ENCODE assay signal across 7 cellular contexts in the genomic region with DNA sequence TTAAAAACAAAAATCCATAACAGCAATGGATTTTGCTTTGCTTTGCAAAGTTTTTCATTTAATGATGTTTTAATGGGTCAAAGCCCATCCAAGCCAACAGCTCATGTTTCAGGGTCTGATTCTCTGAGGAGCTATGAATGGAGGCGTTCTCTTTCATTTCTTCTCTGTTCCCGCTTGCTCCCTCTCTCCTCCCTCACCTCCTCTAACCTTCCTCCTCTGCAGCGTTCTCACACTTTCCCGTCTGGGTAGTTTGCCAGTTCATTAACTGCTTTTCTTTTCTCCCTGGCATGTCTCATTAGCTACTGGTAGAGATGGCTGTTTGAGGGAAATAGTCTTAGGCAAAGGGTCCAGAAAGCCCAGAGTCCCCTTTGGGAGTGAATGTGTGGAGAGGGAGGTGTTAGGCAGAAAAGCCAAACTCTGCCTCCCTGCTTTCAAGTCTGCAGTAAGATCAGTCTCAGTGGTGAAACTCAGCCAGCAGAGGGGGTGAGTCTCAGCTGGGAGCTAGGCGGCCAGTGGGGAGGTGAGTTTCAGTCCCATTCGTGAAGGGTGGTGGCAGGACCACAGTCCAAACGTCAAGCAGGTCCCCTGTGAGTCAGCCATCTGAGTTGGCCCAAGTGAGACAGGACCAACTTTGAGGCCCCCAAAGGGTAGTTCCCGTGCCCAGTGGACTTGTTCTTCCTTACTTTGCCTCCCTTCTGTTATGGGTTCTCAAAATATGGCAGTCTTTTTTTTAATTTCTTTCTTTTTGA. TPM values are rescaled to one million over a fixed set of nuclear protein-coding genes. Genes with fewer than 3 reads are reported as not detected.
DNase-seq lines count a peak whose midpoint lies in the region; ATAC-seq, FAIRE-seq and TF ChIP-seq lines count a peak whose summit lies in the region.
"Not testable (repeated sequence)": the region's sequence is repeated elsewhere in the genome, so short reads cannot be mapped to it uniquely, and the experiment has no call there.

No MANE protein-coding gene starts in this region.

- POLR2A ChIA-PET in OCI-LY7 (lab: Charles Lee): interaction anchor here (0.6 kb wide), 1 partner anchor 148 kb away, joined by 3 read pairs; no protein-coding TSS in a partner anchor

- BruUV-seq in OCI-LY7 (replicated peaks; lab: Mats Ljungman, UMichigan): not testable (repeated sequence)

- intact Hi-C loops in OCI-LY7 (cut with micrococcal nuclease; ENCODE audit: unreplicated experiment): loop anchor here (1.0 to 2.0 kb wide), 2 partner anchors 86 to 143 kb away; no protein-coding TSS in a partner anchor
- intact Hi-C loops in heart right ventricle (cut with DNase I): not testable (repeated sequence)

- not testable (repeated sequence) for H3K36me3 Mint-ChIP-seq in astrocyte (ENCODE audit: low read depth, unreplicated experiment)

- WGBS in heart right ventricle, 2 donors: 22 to 23% methylated on average over 5 to 7 of the region's 8 CpGs

- H3K27ac Mint-ChIP-seq in astrocyte (ENCODE audit: unreplicated experiment): not testable (repeated sequence)

- H4K20me1 ChIP-seq in OCI-LY7 (ENCODE audit: insufficient read depth, low read length); osteoblast (ENCODE audit: insufficient read depth, low read length): not testable (repeated sequence)
- H4K20me1 ChIP-seq in astrocyte (ENCODE audit: insufficient read depth, low read length): peaks cover 12% of the 10 kb centered on the region

- ATAC-seq in GM18508 (IDR thresholded peaks at IDR 0.05; ENCODE audit: insufficient read depth, unreplicated experiment) (peak; percentile 92), GM21717 (IDR thresholded peaks at IDR 0.05; ENCODE audit: unreplicated experiment) (peak; percentile 99), HG03135 (IDR thresholded peaks at IDR 0.05; ENCODE audit: unreplicated experiment) (peak; percentile 94), heart right ventricle (peak; percentile 57 to 88 (median 76))

- not testable (repeated sequence) for H3K9ac ChIP-seq in astrocyte (ENCODE audit: low read length)

- H3K4me3 ChIP-seq in OCI-LY7 (ENCODE audit: low read depth, low read length, poor library complexity, severe bottlenecking); astrocyte (ENCODE audit: insufficient read depth, low read depth, low read length); heart right ventricle; osteoblast (ENCODE audit: insufficient read depth, low read length): not testable (repeated sequence)

- not testable (repeated sequence) for H3K36me3 ChIP-seq in OCI-LY7 (ENCODE audit: insufficient read depth, low read length); astrocyte (ENCODE audit: insufficient read depth, low read length); heart right ventricle; osteoblast (ENCODE audit: insufficient read depth, low read length)

- peak; percentile 61 for TF ChIP-seq CTCF in OCI-LY7 (conservative IDR thresholded peaks at IDR 0.05; ENCODE audit: low read length)
- TF ChIP-seq CTCF in astrocyte (IDR thresholded peaks at IDR 0.05; ENCODE audit: insufficient read depth, low read depth, low read length): peak; percentile 6
- TF ChIP-seq CTCF in heart right ventricle (IDR thresholded peaks at IDR 0.05): peak in 7 of 9 donors; percentile 25 to 55 (median 40)
- peak; percentile 27 for TF ChIP-seq CTCF in osteoblast (IDR thresholded peaks at IDR 0.05; ENCODE audit: extremely low read depth, low read depth, low read length)

- DNase-seq in OCI-LY7 (ENCODE audit: low spot score); astrocyte (ENCODE audit: low read depth); heart right ventricle; osteoblast (ENCODE audit: insufficient read length, low spot score, missing footprints): not testable (repeated sequence)

- H2AFZ ChIP-seq in OCI-LY7 (ENCODE audit: low read length) (peak overlapping the region; percentile 46; the same call in 1 of the 2 replicates), astrocyte (ENCODE audit: low read depth, low read length) (peak overlapping the region; percentile 41)
- H2AFZ ChIP-seq in osteoblast (ENCODE audit: low read length): not testable (repeated sequence)

- H3K27ac ChIP-seq in OCI-LY7 (ENCODE audit: low read depth, low read length, poor library complexity, severe bottlenecking); astrocyte (ENCODE audit: low read depth, low read length); osteoblast (ENCODE audit: low read depth, low read length): not testable (repeated sequence)
- H3K27ac ChIP-seq in heart right ventricle: peak overlapping the region in 5 of 10 donors; percentile 2 to 52 (median 35)

- not testable (repeated sequence) for H3K79me2 ChIP-seq in OCI-LY7 (ENCODE audit: insufficient read depth, low read depth, low read length)
- H3K79me2 ChIP-seq in astrocyte (ENCODE audit: insufficient read depth, low read length) (peaks cover 12% of the 10 kb centered on the region), osteoblast (ENCODE audit: insufficient read depth, low read length) (peaks cover 16% of the 10 kb centered on the region)

- not testable (repeated sequence) for H3K27me3 ChIP-seq in astrocyte (ENCODE audit: insufficient read depth, low read length); heart right ventricle; osteoblast (ENCODE audit: insufficient read depth, low read length)

- CTCF ChIA-PET in OCI-LY7 (lab: Charles Lee; ENCODE audit: unreplicated experiment): not testable (repeated sequence)

- H3K9me3 Mint-ChIP-seq in astrocyte (ENCODE audit: unreplicated experiment): not testable (repeated sequence)

- not testable (repeated sequence) for H3K27me3 Mint-ChIP-seq in astrocyte (ENCODE audit: low read depth, unreplicated experiment)

- not testable (repeated sequence) for H3K4me1 ChIP-seq in OCI-LY7 (ENCODE audit: insufficient read depth, low read length, poor library complexity, severe bottlenecking); astrocyte (ENCODE audit: insufficient read depth, low read length); osteoblast (ENCODE audit: insufficient read depth, low read length)
- peaks cover 5 to 29% (median 19%) of the 10 kb centered on the region in 9 donors for H3K4me1 ChIP-seq in heart right ventricle

- H3K4me3 Mint-ChIP-seq in astrocyte (ENCODE audit: unreplicated experiment): not testable (repeated sequence)

- not testable (repeated sequence) for H3K9me2 ChIP-seq in OCI-LY7 (ENCODE audit: insufficient read depth, low read length)

- not testable (repeated sequence) for H3K4me1 Mint-ChIP-seq in astrocyte (ENCODE audit: low read depth, unreplicated experiment)

- FAIRE-seq in astrocyte (lab: Jason Lieb, UNC): not testable (repeated sequence)

- not testable (repeated sequence) for H3K4me2 ChIP-seq in OCI-LY7 (ENCODE audit: low read length)
- H3K4me2 ChIP-seq in astrocyte (ENCODE audit: low read length) (peak overlapping the region; percentile 48), osteoblast (ENCODE audit: insufficient read depth, low read length) (peak overlapping the region; percentile 55)

- not testable (repeated sequence) for H3K9me3 ChIP-seq in OCI-LY7 (ENCODE audit: low read length); astrocyte (ENCODE audit: insufficient read depth, low read depth, low read length); heart right ventricle; osteoblast (ENCODE audit: low read depth, low read length)

RNA-seq across cellular contexts. Expression of gene FKBP9, which starts 7.3 kb away (rescaled TPM):
- 0.73 TPM in 1 of 2 replicates, not detected in the other for total RNA-seq in OCI-LY7 (2014; rRNA removed; shearing (Covaris generic))
- total RNA-seq in OCI-LY7 (2022): 1.1 TPM in 1 of 2 replicates, not detected in the other
- total RNA-seq in astrocyte: 157 and 199 TPM in 2 replicates
- 100 to 1,000 TPM; 103 to 158 (median 122) TPM for total RNA-seq in heart right ventricle
- polyA plus RNA-seq in heart right ventricle: 10 to 100 TPM; 32.2 to 36.7 TPM
- total RNA-seq in osteoblast: 420 and 445 TPM in 2 replicates

Comparison
In these comparisons a context has a peak if more than half of its experiments do, and no peak if none do; other contexts are left out.
1. CTCF ChIP-seq: peak in every context shown above with its lines; median percentile 61 in OCI-LY7; 40 in heart right ventricle; 27 in osteoblast; 6 in astrocyte.
2. RNA of gene FKBP9, which starts 7.3 kb away (total RNA-seq): 420 to 445 TPM in osteoblast, 157 to 199 TPM in astrocyte and 103 to 158 TPM in heart right ventricle; 0.73 to 1.1 TPM in OCI-LY7; every median in the first group is over 10 times any median in the second.
3. Peak in every context shown above with its lines, with median percentiles within 50 percentile points of each other: ATAC-seq.